ENCODE assay signal across 25 cellular contexts in genomic region chr5:73633060-73633459, GRCh38. TPM values are rescaled to one million over a fixed set of nuclear protein-coding genes. Genes with fewer than 3 reads are reported as not detected.
A peak's percentile ranks its signal among the peaks of the same experiment; 100 is the strongest.
DNase-seq lines count a peak whose midpoint lies in the region; ATAC-seq and TF ChIP-seq lines count a peak whose summit lies in the region.
"Had no signal": no experiment of that assay in that cellular context is flagged by ENCODE, and none has a peak within 500 bp of the region (broad histone marks: within the 10 kb centered on the region; RNA-seq: fewer than 3 reads in every experiment).

No MANE protein-coding gene starts in this region.

- no TSS peak for BruUV-seq in PC-3 (replicated peaks; lab: Mats Ljungman, UMichigan)

- H3K36me3 Mint-ChIP-seq in GM23338 (ENCODE audit: low read depth): no peaks in the 10 kb centered on the region
- H3K36me3 Mint-ChIP-seq: brain; naive thymus-derived CD4-positive, alpha-beta T cell had no signal

- peaks cover 2% of the 10 kb centered on the region for H3K27me3 Mint-ChIP-seq in GM23338 (ENCODE audit: insufficient read depth, low read depth, poor library complexity)

- H3K79me2 ChIP-seq in GM23338 (replicated peaks; ENCODE audit: insufficient read depth) (no peaks in the 10 kb centered on the region), PC-3 (ENCODE audit: low read length) (peaks cover 97% of the 10 kb centered on the region), osteoblast (ENCODE audit: insufficient read depth, low read length) (peaks cover 85% of the 10 kb centered on the region)

- H3K9me3 ChIP-seq in PC-3 (ENCODE audit: low read length) (no peaks in the 10 kb centered on the region), osteoblast (ENCODE audit: low read depth, low read length) (no peaks in the 10 kb centered on the region)
- H3K9me3 ChIP-seq: BLaER1 treated with 17β-estradiol and CSF1 and Interleukin-3, amounts not matched to agents 10 nM and 100 nM; ovary; right lobe of liver had no signal

- H4K20me1 ChIP-seq in GM23338 (replicated peaks; ENCODE audit: insufficient read depth): no peaks in the 10 kb centered on the region
- H4K20me1 ChIP-seq in PC-3 (ENCODE audit: low read length): no peaks in the 10 kb centered on the region
- H4K20me1 ChIP-seq in osteoblast (ENCODE audit: insufficient read depth, low read length): peaks cover 2% of the 10 kb centered on the region
- H4K20me1 ChIP-seq: BLaER1 treated with 17β-estradiol and CSF1 and Interleukin-3, amounts not matched to agents 10 nM and 100 nM had no signal

- peak; percentile 52 for DNase-seq in GM23338 (ENCODE audit: low spot score)
- DNase-seq in PC-3: no peak
- no peak for DNase-seq in epithelial cell of proximal tubule (ENCODE audit: low read depth)
- no peak for DNase-seq in osteoblast (ENCODE audit: insufficient read length, low spot score, missing footprints)
- no peak for DNase-seq in NCI-H524 (lab: John Stamatoyannopoulos, UW)
- DNase-seq: ACHN; activated CD4-positive, CD25-positive, alpha-beta regulatory T cell treated with anti-CD3 and anti-CD28 coated beads, Interleukin-2, amount 50 U/mL, for 72 hours; activated CD8-positive, alpha-beta T cell treated with anti-CD3 and anti-CD28 coated beads for 36 hours; activated gamma-delta T cell; activated T-cell treated with anti-CD3 and anti-CD28 coated beads for 4 hours; Calu3; effector memory CD8-positive, alpha-beta T cell; left colon; naive thymus-derived CD4-positive, alpha-beta T cell; NCI-H1436; NCI-H2171; NCI-H69; ovary; right lobe of liver; Right ventricle myocardium superior had no signal

- ATAC-seq in GM23338 (peak; percentile 85), PC-3 (no peak; the same call in 1 of the 2 replicates), GM18907 (IDR thresholded peaks at IDR 0.05; ENCODE audit: unreplicated experiment) (no peak), GM18520 (IDR thresholded peaks at IDR 0.05; ENCODE audit: unreplicated experiment) (no peak), HG03045 (IDR thresholded peaks at IDR 0.05; ENCODE audit: unreplicated experiment) (no peak)
- ATAC-seq: activated CD8-positive, alpha-beta T cell treated with anti-CD3 and anti-CD28 coated beads for 36 hours; effector memory CD8-positive, alpha-beta T cell; left colon; naive thymus-derived CD4-positive, alpha-beta T cell had no signal

- no peak overlapping the region for H3K9ac ChIP-seq in PC-3 (ENCODE audit: low read length)
- H3K9ac ChIP-seq: BLaER1 treated with 17β-estradiol and CSF1 and Interleukin-3, amounts not matched to agents 10 nM and 100 nM had no signal

- H3K4me3 ChIP-seq in GM23338 (no peak overlapping the region), PC-3 (ENCODE audit: low read length) (no peak overlapping the region), epithelial cell of proximal tubule (ENCODE audit: low read depth, low read length) (no peak overlapping the region), osteoblast (ENCODE audit: insufficient read depth, low read length) (no peak overlapping the region)
- H3K4me3 ChIP-seq: BLaER1 treated with 17β-estradiol and CSF1 and Interleukin-3, amounts not matched to agents 10 nM and 100 nM; ovary; right lobe of liver had no signal

- H3K4me1 ChIP-seq in GM23338 (ENCODE audit: insufficient read depth): no peaks in the 10 kb centered on the region
- H3K4me1 ChIP-seq in PC-3 (ENCODE audit: insufficient read depth, low read length): peaks cover 21% of the 10 kb centered on the region
- no peaks in the 10 kb centered on the region for H3K4me1 ChIP-seq in osteoblast (ENCODE audit: insufficient read depth, low read length)
- H3K4me1 ChIP-seq: BLaER1 treated with 17β-estradiol and CSF1 and Interleukin-3, amounts not matched to agents 10 nM and 100 nM had no signal

- TF ChIP-seq CTCF in GM23338 (conservative IDR thresholded peaks at IDR 0.05; ENCODE audit: low read depth in 2 of 2) (peak; percentile 37 to 63), PC-3 (conservative IDR thresholded peaks at IDR 0.05; ENCODE audit: low read depth, low read length) (0 out of 2 replicates have a peak, but pooled peaks have one; percentile 14), epithelial cell of proximal tubule (conservative IDR thresholded peaks at IDR 0.05; ENCODE audit: low read depth, low read length) (peak; percentile 13), osteoblast (IDR thresholded peaks at IDR 0.05; ENCODE audit: extremely low read depth, low read depth, low read length) (no peak)

- H3K9me3 Mint-ChIP-seq in GM23338: no peaks in the 10 kb centered on the region
- H3K9me3 Mint-ChIP-seq: activated CD8-positive, alpha-beta T cell treated with anti-CD3 and anti-CD28 coated beads for 36 hours; effector memory CD8-positive, alpha-beta T cell; naive thymus-derived CD4-positive, alpha-beta T cell had no signal

- no peak overlapping the region for H3K4me2 ChIP-seq in GM23338
- no peak overlapping the region for H3K4me2 ChIP-seq in PC-3 (ENCODE audit: low read length)
- no peak overlapping the region for H3K4me2 ChIP-seq in osteoblast (ENCODE audit: insufficient read depth, low read length)
- H3K4me2 ChIP-seq: BLaER1 treated with 17β-estradiol and CSF1 and Interleukin-3, amounts not matched to agents 10 nM and 100 nM had no signal

- POLR2A ChIA-PET in PC-3 (lab: Charles Lee; ENCODE audit: unreplicated experiment): no interaction called here

- no peak overlapping the region for H2AFZ ChIP-seq in GM23338
- H2AFZ ChIP-seq in PC-3 (ENCODE audit: low read length): no peak overlapping the region
- H2AFZ ChIP-seq in osteoblast (ENCODE audit: low read length): peak overlapping the region; percentile 42

- H3K27ac Mint-ChIP-seq in GM23338: no peak overlapping the region
- H3K27ac Mint-ChIP-seq: activated CD8-positive, alpha-beta T cell treated with anti-CD3 and anti-CD28 coated beads for 36 hours; brain; effector memory CD8-positive, alpha-beta T cell; naive thymus-derived CD4-positive, alpha-beta T cell had no signal

- H3K9me2 ChIP-seq in GM23338 (ENCODE audit: insufficient read depth) (no peaks in the 10 kb centered on the region), PC-3 (replicated peaks; ENCODE audit: low read length) (0 out of 2 replicates have a peak, but pooled peaks cover 3% of the 10 kb centered on the region)

- intact Hi-C loops in PC-3 (cut with micrococcal nuclease): no loop called here

- H3K36me3 ChIP-seq in GM23338 (ENCODE audit: insufficient read depth): no peaks in the 10 kb centered on the region
- H3K36me3 ChIP-seq in PC-3 (ENCODE audit: low read depth, low read length): no peaks in the 10 kb centered on the region
- no peaks in the 10 kb centered on the region for H3K36me3 ChIP-seq in osteoblast (ENCODE audit: insufficient read depth, low read length)
- H3K36me3 ChIP-seq: BLaER1 treated with 17β-estradiol and CSF1 and Interleukin-3, amounts not matched to agents 10 nM and 100 nM; ovary; right lobe of liver had no signal

- H3K27ac ChIP-seq in GM23338 (ENCODE audit: low read depth): no peak overlapping the region
- H3K27ac ChIP-seq in PC-3 (ENCODE audit: low read length): no peak overlapping the region
- H3K27ac ChIP-seq in osteoblast (ENCODE audit: low read depth, low read length): no peak overlapping the region
- H3K27ac ChIP-seq: BLaER1 treated with 17β-estradiol and CSF1 and Interleukin-3, amounts not matched to agents 10 nM and 100 nM; ovary; right lobe of liver had no signal

- CTCF ChIA-PET in PC-3 (lab: Charles Lee): no interaction called here

- H3K4me3 Mint-ChIP-seq in GM23338: no peak overlapping the region
- H3K4me3 Mint-ChIP-seq: activated CD8-positive, alpha-beta T cell treated with anti-CD3 and anti-CD28 coated beads for 36 hours; brain; effector memory CD8-positive, alpha-beta T cell; naive thymus-derived CD4-positive, alpha-beta T cell had no signal

- H3F3A ChIP-seq in GM23338 (replicated peaks; ENCODE audit: low read depth) (no peaks in the 10 kb centered on the region), PC-3 (ENCODE audit: low read length, unreplicated experiment) (peaks cover under 1% of the 10 kb centered on the region)

- H3K27me3 ChIP-seq in GM23338 (ENCODE audit: insufficient read depth) (peaks cover 15% of the 10 kb centered on the region), PC-3 (ENCODE audit: low read length) (no peaks in the 10 kb centered on the region), osteoblast (ENCODE audit: insufficient read depth, low read length) (no peaks in the 10 kb centered on the region)
- H3K27me3 ChIP-seq: BLaER1 treated with 17β-estradiol and CSF1 and Interleukin-3, amounts not matched to agents 10 nM and 100 nM; ovary; right lobe of liver had no signal

- H3K4me1 Mint-ChIP-seq in GM23338: no peaks in the 10 kb centered on the region
- H3K4me1 Mint-ChIP-seq: brain; naive thymus-derived CD4-positive, alpha-beta T cell had no signal

TF ChIP-seq in GM23338, 12 proteins besides CTCF, POLR2A, EP300 and RAD21 (continues in another document):
- TF ChIP-seq NANOG (IDR thresholded peaks at IDR 0.05; ENCODE audit: borderline replicate concordance) (no peak), JUNB (IDR thresholded peaks at IDR 0.05; ENCODE audit: unreplicated experiment) (no peak), STAT1 (IDR thresholded peaks at IDR 0.05; ENCODE audit: unreplicated experiment) (no peak)

RNA-seq across cellular contexts. Expression of gene ARHGEF28, which starts 7.1 kb away (rescaled TPM):
- total RNA-seq in GM23338 (2014; rRNA removed; shearing (Covaris generic)): 1.0 and 1.3 TPM in 2 replicates
- 0.39 and 0.64 TPM in 2 replicates for polyA plus RNA-seq in GM23338 (2016; fragmentation: Nextera tagmentation; extraction: Ambion mirVana)
- total RNA-seq in PC-3 (2014; rRNA removed) (24.2 and 25.7 TPM in 2 replicates), epithelial cell of proximal tubule (58.2 and 72.1 TPM in 2 replicates), osteoblast (56.9 and 64.4 TPM in 2 replicates)
- polyA plus RNA-seq: naive thymus-derived CD4-positive, alpha-beta T cell had no signal

Comparison
In these comparisons a context has a peak if more than half of its experiments do, and no peak if none do; other contexts are left out.
1. RNA of gene ARHGEF28, which starts 7.1 kb away (total RNA-seq): 58.2 to 72.1 TPM in epithelial cell of proximal tubule, 56.9 to 64.4 TPM in osteoblast and 24.2 to 25.7 TPM in PC-3; 1.0 to 1.3 TPM in GM23338; every median in the first group is over 10 times any median in the second.